In genomic region chr12:123365141-123365917, GRCh38 we compare ENCODE assay signal across 1 cellular context.
TF ChIP-seq lines count a peak whose summit lies in the region.

No MANE protein-coding gene starts in this region.

TF ChIP-seq in K562, 482 proteins besides CTCF, POLR2A, EP300 and RAD21 (continued from another document):
- no peak for TF ChIP-seq ZFP1 (CRISPR knock-in tag; IDR thresholded peaks at IDR 0.05)
- TF ChIP-seq POU5F1 (IDR thresholded peaks at IDR 0.05; ENCODE audit: borderline replicate concordance, low read depth, low read length, partially characterized antibody): no peak
- peak; percentile 99 for TF ChIP-seq RAD51 (IDR thresholded peaks at IDR 0.05; ENCODE audit: borderline replicate concordance, low read depth)
